1 cellular context compared by ENCODE assay signal in the genomic region with DNA sequence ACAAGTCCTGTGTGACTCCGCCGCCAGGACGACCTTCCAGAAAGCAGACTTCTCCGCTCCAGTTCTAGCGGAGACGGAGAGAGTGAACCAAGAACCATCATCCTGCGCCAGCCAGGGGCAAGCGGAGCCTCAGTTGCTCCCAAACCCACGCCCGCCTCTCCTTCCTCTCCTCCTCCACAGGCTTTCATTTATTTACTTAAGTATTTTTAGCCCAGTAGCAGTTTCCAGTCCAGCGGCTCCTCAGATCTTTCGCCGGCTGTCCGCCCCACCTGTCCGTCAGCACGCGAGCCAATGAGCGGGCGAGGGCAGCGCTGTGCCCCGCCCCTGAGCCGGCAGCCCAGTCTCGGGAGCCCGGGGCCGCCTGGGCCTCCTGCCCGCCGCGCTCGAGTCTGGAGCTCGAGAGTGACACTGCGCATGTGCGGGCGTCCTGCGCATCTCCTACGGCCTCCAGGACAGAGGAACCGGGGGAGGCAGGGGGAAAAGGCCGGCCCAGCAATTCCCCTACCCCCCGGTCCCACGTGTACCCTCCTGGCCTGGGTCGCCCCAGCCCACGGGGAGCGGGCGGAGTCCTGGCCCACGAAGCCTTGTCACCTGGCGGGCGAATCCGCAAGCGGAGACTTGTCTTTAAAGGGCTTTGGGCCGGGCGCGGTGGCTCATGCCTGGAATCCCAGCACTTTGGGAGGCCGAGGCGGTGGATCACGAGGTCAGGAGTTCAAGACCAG.
TF ChIP-seq lines count a peak whose summit lies in the region.

A gene (plus strand): TSS at position 425 of the 722 bp plus-strand sequence.

TF ChIP-seq in HepG2, 621 proteins besides CTCF, POLR2A, EP300 and RAD21 (continued from another document and continues in another):
- TF ChIP-seq ZNF547 (CRISPR knock-in tag; IDR thresholded peaks at IDR 0.05): peak; percentile 68; the same call in 1 of the 2 replicates
- TF ChIP-seq, protein P1, sequence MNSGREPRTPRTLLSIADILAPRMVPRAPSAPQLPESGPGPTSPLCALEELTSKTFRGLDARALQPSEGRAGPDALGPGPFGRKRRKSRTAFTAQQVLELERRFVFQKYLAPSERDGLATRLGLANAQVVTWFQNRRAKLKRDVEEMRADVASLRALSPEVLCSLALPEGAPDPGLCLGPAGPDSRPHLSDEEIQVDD (CRISPR knock-in tag; IDR thresholded peaks at IDR 0.05; ENCODE audit: borderline replicate concordance): no peak
- TF ChIP-seq TMF1 (CRISPR knock-in tag; IDR thresholded peaks at IDR 0.05; ENCODE audit: low read depth): peak; percentile 26; the same call in 1 of the 2 replicates
- no peak for TF ChIP-seq NFKBIZ (CRISPR knock-in tag; IDR thresholded peaks at IDR 0.05)
- TF ChIP-seq, protein P2, sequence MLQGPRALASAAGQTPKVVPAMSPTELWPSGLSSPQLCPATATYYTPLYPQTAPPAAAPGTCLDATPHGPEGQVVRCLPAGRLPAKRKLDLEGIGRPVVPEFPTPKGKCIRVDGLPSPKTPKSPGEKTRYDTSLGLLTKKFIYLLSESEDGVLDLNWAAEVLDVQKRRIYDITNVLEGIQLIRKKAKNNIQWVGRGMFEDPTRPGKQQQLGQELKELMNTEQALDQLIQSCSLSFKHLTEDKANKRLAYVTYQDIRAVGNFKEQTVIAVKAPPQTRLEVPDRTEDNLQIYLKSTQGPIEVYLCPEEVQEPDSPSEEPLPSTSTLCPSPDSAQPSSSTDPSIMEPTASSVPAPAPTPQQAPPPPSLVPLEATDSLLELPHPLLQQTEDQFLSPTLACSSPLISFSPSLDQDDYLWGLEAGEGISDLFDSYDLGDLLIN (CRISPR knock-in tag; IDR thresholded peaks at IDR 0.05; ENCODE audit: borderline replicate concordance): no peak
- 0 out of 2 replicates have a peak, but pooled peaks have one; percentile 5 for TF ChIP-seq ZC3H13 (CRISPR knock-in tag; IDR thresholded peaks at IDR 0.05)
- TF ChIP-seq NR1H2 (CRISPR knock-in tag; IDR thresholded peaks at IDR 0.05; ENCODE audit: borderline replicate concordance, low read depth): no peak
- TF ChIP-seq POLR2AphosphoS5 (IDR thresholded peaks at IDR 0.05; ENCODE audit: low read depth, low read length): peak; percentile 67
- no peak; the same call in 1 of the 2 replicates for TF ChIP-seq CBX5 (CRISPR knock-in tag; IDR thresholded peaks at IDR 0.05; ENCODE audit: borderline replicate concordance)
- TF ChIP-seq NR3C1 (CRISPR knock-in tag; IDR thresholded peaks at IDR 0.05): no peak
- TF ChIP-seq ZNF20 (CRISPR knock-in tag; IDR thresholded peaks at IDR 0.05): no peak
- TF ChIP-seq ZNF124 (CRISPR knock-in tag; IDR thresholded peaks at IDR 0.05): no peak
- no peak for TF ChIP-seq TRIM24 (CRISPR knock-in tag; IDR thresholded peaks at IDR 0.05)
- 0 out of 2 replicates have a peak, but pooled peaks have one; percentile 43 for TF ChIP-seq TCF7L2 (IDR thresholded peaks at IDR 0.05; ENCODE audit: low read depth, low read length)
- 0 out of 2 replicates have a peak, but pooled peaks have one; percentile 16 for TF ChIP-seq ZNF792 (CRISPR knock-in tag; IDR thresholded peaks at IDR 0.05)
- no peak for TF ChIP-seq ZKSCAN1 (IDR thresholded peaks at IDR 0.05; ENCODE audit: low read length)
- TF ChIP-seq, protein P3, sequence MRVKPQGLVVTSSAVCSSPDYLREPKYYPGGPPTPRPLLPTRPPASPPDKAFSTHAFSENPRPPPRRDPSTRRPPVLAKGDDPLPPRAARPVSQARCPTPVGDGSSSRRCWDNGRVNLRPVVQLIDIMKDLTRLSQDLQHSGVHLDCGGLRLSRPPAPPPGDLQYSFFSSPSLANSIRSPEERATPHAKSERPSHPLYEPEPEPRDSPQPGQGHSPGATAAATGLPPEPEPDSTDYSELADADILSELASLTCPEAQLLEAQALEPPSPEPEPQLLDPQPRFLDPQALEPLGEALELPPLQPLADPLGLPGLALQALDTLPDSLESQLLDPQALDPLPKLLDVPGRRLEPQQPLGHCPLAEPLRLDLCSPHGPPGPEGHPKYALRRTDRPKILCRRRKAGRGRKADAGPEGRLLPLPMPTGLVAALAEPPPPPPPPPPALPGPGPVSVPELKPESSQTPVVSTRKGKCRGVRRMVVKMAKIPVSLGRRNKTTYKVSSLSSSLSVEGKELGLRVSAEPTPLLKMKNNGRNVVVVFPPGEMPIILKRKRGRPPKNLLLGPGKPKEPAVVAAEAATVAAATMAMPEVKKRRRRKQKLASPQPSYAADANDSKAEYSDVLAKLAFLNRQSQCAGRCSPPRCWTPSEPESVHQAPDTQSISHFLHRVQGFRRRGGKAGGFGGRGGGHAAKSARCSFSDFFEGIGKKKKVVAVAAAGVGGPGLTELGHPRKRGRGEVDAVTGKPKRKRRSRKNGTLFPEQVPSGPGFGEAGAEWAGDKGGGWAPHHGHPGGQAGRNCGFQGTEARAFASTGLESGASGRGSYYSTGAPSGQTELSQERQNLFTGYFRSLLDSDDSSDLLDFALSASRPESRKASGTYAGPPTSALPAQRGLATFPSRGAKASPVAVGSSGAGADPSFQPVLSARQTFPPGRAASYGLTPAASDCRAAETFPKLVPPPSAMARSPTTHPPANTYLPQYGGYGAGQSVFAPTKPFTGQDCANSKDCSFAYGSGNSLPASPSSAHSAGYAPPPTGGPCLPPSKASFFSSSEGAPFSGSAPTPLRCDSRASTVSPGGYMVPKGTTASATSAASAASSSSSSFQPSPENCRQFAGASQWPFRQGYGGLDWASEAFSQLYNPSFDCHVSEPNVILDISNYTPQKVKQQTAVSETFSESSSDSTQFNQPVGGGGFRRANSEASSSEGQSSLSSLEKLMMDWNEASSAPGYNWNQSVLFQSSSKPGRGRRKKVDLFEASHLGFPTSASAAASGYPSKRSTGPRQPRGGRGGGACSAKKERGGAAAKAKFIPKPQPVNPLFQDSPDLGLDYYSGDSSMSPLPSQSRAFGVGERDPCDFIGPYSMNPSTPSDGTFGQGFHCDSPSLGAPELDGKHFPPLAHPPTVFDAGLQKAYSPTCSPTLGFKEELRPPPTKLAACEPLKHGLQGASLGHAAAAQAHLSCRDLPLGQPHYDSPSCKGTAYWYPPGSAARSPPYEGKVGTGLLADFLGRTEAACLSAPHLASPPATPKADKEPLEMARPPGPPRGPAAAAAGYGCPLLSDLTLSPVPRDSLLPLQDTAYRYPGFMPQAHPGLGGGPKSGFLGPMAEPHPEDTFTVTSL (CRISPR knock-in tag; IDR thresholded peaks at IDR 0.05; ENCODE audit: borderline replicate concordance): peak; percentile 25; the same call in 1 of the 2 replicates
- no peak for TF ChIP-seq FOXP1 (IDR thresholded peaks at IDR 0.05)
- no peak for TF ChIP-seq FOXP1 (CRISPR knock-in tag; IDR thresholded peaks at IDR 0.05)
- no peak for TF ChIP-seq HNRNPK (IDR thresholded peaks at IDR 0.05; ENCODE audit: low read depth, low read length, poor library complexity, severe bottlenecking)
- TF ChIP-seq HOXD1 (CRISPR knock-in tag; IDR thresholded peaks at IDR 0.05): no peak
- TF ChIP-seq ZBTB42 (CRISPR knock-in tag; IDR thresholded peaks at IDR 0.05): 0 out of 2 replicates have a peak, but pooled peaks have one; percentile 20
- no peak for TF ChIP-seq HNF4A (CRISPR knock-in tag; IDR thresholded peaks at IDR 0.05)
- no peak for TF ChIP-seq RORA (CRISPR knock-in tag; IDR thresholded peaks at IDR 0.05)
- no peak for TF ChIP-seq TOE1 (CRISPR knock-in tag; IDR thresholded peaks at IDR 0.05)
- TF ChIP-seq, protein P4, sequence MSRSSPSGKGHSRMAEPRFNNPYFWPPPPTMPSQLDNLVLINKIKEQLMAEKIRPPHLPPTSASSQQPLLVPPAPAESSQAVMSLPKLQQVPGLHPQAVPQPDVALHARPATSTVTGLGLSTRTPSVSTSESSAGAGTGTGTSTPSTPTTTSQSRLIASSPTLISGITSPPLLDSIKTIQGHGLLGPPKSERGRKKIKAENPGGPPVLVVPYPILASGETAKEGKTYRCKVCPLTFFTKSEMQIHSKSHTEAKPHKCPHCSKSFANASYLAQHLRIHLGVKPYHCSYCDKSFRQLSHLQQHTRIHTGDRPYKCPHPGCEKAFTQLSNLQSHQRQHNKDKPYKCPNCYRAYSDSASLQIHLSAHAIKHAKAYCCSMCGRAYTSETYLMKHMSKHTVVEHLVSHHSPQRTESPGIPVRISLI (CRISPR knock-in tag; IDR thresholded peaks at IDR 0.05; ENCODE audit: borderline replicate concordance): no peak
- TF ChIP-seq SMAD1 (CRISPR knock-in tag; IDR thresholded peaks at IDR 0.05; ENCODE audit: borderline replicate concordance, low read depth): no peak; the same call in 1 of the 2 replicates
- no peak for TF ChIP-seq KLF12 (CRISPR knock-in tag; IDR thresholded peaks at IDR 0.05; ENCODE audit: borderline replicate concordance)
- TF ChIP-seq IRX3 (CRISPR knock-in tag; IDR thresholded peaks at IDR 0.05; ENCODE audit: borderline replicate concordance, low read depth): no peak
- peak; percentile 60; the same call in 1 of the 2 replicates for TF ChIP-seq ZNF383 (CRISPR knock-in tag; IDR thresholded peaks at IDR 0.05; ENCODE audit: borderline replicate concordance)
- TF ChIP-seq, protein P5, sequence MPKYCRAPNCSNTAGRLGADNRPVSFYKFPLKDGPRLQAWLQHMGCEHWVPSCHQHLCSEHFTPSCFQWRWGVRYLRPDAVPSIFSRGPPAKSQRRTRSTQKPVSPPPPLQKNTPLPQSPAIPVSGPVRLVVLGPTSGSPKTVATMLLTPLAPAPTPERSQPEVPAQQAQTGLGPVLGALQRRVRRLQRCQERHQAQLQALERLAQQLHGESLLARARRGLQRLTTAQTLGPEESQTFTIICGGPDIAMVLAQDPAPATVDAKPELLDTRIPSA (CRISPR knock-in tag; IDR thresholded peaks at IDR 0.05; ENCODE audit: borderline replicate concordance): no peak
- no peak for TF ChIP-seq CC2D1A (CRISPR knock-in tag; IDR thresholded peaks at IDR 0.05)
- no peak for TF ChIP-seq ZNF619 (CRISPR knock-in tag; IDR thresholded peaks at IDR 0.05)
- no peak for TF ChIP-seq ZMAT3 (CRISPR knock-in tag; conservative IDR thresholded peaks at IDR 0.05)
- TF ChIP-seq NFE2 (CRISPR knock-in tag; IDR thresholded peaks at IDR 0.05): no peak
- no peak; the same call in 1 of the 2 replicates for TF ChIP-seq ZMYM4 (CRISPR knock-in tag; IDR thresholded peaks at IDR 0.05)
- TF ChIP-seq ZNF616 (CRISPR knock-in tag; IDR thresholded peaks at IDR 0.05; ENCODE audit: low read depth): 0 out of 2 replicates have a peak, but pooled peaks have one; percentile 24
- TF ChIP-seq ZNF737 (CRISPR knock-in tag; IDR thresholded peaks at IDR 0.05; ENCODE audit: borderline replicate concordance): no peak
- no peak for TF ChIP-seq ZNF260 (CRISPR knock-in tag; IDR thresholded peaks at IDR 0.05; ENCODE audit: borderline replicate concordance, low read depth)
- no peak for TF ChIP-seq POLR2AphosphoS2 (IDR thresholded peaks at IDR 0.05; ENCODE audit: low read depth, low read length)
- TF ChIP-seq ZNF572 (CRISPR knock-in tag; IDR thresholded peaks at IDR 0.05): no peak; the same call in 1 of the 2 replicates
- TF ChIP-seq NR2C2 (CRISPR knock-in tag; IDR thresholded peaks at IDR 0.05; ENCODE audit: borderline replicate concordance): peak; percentile 18; the same call in 1 of the 2 replicates
- TF ChIP-seq, protein P6, sequence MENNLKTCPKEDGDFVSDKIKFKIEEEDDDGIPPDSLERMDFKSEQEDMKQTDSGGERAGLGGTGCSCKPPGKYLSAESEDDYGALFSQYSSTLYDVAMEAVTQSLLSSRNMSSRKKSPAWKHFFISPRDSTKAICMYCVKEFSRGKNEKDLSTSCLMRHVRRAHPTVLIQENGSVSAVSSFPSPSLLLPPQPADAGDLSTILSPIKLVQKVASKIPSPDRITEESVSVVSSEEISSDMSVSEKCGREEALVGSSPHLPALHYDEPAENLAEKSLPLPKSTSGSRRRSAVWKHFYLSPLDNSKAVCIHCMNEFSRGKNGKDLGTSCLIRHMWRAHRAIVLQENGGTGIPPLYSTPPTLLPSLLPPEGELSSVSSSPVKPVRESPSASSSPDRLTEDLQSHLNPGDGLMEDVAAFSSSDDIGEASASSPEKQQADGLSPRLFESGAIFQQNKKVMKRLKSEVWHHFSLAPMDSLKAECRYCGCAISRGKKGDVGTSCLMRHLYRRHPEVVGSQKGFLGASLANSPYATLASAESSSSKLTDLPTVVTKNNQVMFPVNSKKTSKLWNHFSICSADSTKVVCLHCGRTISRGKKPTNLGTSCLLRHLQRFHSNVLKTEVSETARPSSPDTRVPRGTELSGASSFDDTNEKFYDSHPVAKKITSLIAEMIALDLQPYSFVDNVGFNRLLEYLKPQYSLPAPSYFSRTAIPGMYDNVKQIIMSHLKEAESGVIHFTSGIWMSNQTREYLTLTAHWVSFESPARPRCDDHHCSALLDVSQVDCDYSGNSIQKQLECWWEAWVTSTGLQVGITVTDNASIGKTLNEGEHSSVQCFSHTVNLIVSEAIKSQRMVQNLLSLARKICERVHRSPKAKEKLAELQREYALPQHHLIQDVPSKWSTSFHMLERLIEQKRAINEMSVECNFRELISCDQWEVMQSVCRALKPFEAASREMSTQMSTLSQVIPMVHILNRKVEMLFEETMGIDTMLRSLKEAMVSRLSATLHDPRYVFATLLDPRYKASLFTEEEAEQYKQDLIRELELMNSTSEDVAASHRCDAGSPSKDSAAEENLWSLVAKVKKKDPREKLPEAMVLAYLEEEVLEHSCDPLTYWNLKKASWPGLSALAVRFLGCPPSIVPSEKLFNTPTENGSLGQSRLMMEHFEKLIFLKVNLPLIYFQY (CRISPR knock-in tag; IDR thresholded peaks at IDR 0.05; ENCODE audit: borderline replicate concordance): peak; percentile 47; the same call in 1 of the 2 replicates
- TF ChIP-seq, protein P7, sequence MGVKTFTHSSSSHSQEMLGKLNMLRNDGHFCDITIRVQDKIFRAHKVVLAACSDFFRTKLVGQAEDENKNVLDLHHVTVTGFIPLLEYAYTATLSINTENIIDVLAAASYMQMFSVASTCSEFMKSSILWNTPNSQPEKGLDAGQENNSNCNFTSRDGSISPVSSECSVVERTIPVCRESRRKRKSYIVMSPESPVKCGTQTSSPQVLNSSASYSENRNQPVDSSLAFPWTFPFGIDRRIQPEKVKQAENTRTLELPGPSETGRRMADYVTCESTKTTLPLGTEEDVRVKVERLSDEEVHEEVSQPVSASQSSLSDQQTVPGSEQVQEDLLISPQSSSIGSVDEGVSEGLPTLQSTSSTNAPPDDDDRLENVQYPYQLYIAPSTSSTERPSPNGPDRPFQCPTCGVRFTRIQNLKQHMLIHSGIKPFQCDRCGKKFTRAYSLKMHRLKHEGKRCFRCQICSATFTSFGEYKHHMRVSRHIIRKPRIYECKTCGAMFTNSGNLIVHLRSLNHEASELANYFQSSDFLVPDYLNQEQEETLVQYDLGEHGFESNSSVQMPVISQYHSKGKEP (CRISPR knock-in tag; IDR thresholded peaks at IDR 0.05): no peak
- no peak for TF ChIP-seq ZNF12 (CRISPR knock-in tag; IDR thresholded peaks at IDR 0.05)
- TF ChIP-seq FOXJ3 (CRISPR knock-in tag; IDR thresholded peaks at IDR 0.05; ENCODE audit: borderline replicate concordance): no peak
- TF ChIP-seq NFYC (CRISPR knock-in tag; IDR thresholded peaks at IDR 0.05): peak; percentile 87
- no peak for TF ChIP-seq ZNF766 (CRISPR knock-in tag; IDR thresholded peaks at IDR 0.05; ENCODE audit: borderline replicate concordance)
- TF ChIP-seq, protein P8, sequence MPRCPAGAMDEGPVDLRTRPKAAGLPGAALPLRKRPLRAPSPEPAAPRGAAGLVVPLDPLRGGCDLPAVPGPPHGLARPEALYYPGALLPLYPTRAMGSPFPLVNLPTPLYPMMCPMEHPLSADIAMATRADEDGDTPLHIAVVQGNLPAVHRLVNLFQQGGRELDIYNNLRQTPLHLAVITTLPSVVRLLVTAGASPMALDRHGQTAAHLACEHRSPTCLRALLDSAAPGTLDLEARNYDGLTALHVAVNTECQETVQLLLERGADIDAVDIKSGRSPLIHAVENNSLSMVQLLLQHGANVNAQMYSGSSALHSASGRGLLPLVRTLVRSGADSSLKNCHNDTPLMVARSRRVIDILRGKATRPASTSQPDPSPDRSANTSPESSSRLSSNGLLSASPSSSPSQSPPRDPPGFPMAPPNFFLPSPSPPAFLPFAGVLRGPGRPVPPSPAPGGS (CRISPR knock-in tag; IDR thresholded peaks at IDR 0.05): 0 out of 2 replicates have a peak, but pooled peaks have one; percentile 23
- TF ChIP-seq ZNF3 (CRISPR knock-in tag; IDR thresholded peaks at IDR 0.05): no peak
- TF ChIP-seq PHF8 (CRISPR knock-in tag; IDR thresholded peaks at IDR 0.05): peak; percentile 75
